ENCODE assay signal across 8 cellular contexts in the genomic region with DNA sequence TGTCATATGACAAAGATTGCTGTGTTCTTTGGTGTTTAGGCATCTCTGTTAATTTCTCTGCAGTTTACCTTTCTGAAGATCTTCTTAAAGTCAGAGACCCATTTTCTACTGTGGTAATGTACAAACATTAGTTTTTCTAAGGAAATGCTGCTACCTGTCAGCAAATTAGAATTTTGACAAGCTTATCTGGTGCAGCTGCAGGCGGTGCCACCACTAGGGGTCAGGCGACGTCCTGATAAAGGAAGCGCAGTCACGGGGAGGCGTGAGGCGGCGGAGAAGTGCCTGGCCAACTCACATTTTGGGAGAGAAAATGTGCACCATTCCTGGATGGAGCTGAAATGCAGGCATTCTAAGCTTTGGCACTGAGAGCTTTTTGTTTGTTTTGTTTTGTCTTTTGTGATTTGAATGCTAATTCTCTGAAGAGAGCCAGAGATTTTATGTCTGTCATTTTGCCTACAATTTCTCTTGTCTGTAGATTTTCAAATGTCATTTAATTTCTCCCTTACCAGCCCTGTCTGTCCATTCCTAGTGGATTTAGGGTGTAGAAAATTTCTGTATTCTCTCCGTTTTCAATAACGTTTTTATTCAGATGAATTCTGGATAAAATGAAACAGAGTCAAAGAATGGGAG. TPM values are rescaled to one million over a fixed set of nuclear protein-coding genes. Genes with fewer than 3 reads are reported as not detected.
A peak's percentile ranks its signal among the peaks of the same experiment; 100 is the strongest.
DNase-seq lines count a peak whose midpoint lies in the region; ATAC-seq and TF ChIP-seq lines count a peak whose summit lies in the region.

No MANE protein-coding gene starts in this region.

- CTCF ChIA-PET in Calu3 (lab: Charles Lee), result interaction anchor here (0.8 to 1.9 kb wide), 7 partner anchors 14 to 299 kb away, joined by 3 to 11 read pairs (median 4); a partner anchor contains a TSS

- H3K79me1 ChIP-seq in neuronal stem cell (ENCODE audit: low read depth, low read length), result no peaks in the 10 kb centered on the region

- H3K4me2 ChIP-seq in neuronal stem cell (ENCODE audit: insufficient read depth, low read length, poor library complexity, severe bottlenecking), result no peak overlapping the region

- H2BK12ac ChIP-seq in neuronal stem cell (ENCODE audit: low read length), result no peak overlapping the region

- H2BK15ac ChIP-seq in neuronal stem cell (ENCODE audit: low read length), result no peak overlapping the region

- no peaks in the 10 kb centered on the region for H3K36me3 Mint-ChIP-seq in Calu3 (ENCODE audit: insufficient read depth, unreplicated experiment)

- no peaks in the 10 kb centered on the region for H3K9me3 ChIP-seq in Peyer's patch
- no peaks in the 10 kb centered on the region for H3K9me3 ChIP-seq in neuronal stem cell (replicated peaks in 1 of 2; ENCODE audit: control insufficient read depth in 2 of 2, insufficient read depth in 1 of 2, low read depth in 1 of 2, low read length in 2 of 2)
- peaks cover 0 to 4% (median 0%) of the 10 kb centered on the region in 4 donors for H3K9me3 ChIP-seq in stomach

- no peak overlapping the region for H2BK120ac ChIP-seq in neuronal stem cell (ENCODE audit: low read depth, low read length)

- no peaks in the 10 kb centered on the region for H3K36me3 ChIP-seq in Peyer's patch
- no peaks in the 10 kb centered on the region for H3K36me3 ChIP-seq in neuronal stem cell (replicated peaks in 1 of 2; ENCODE audit: control insufficient read depth in 2 of 2, insufficient read depth in 2 of 2, low read length in 2 of 2)
- H3K36me3 ChIP-seq in stomach, result no peaks in the 10 kb centered on the region

- H3K27ac ChIP-seq in Peyer's patch (no peak overlapping the region), neuronal stem cell (replicated peaks; ENCODE audit: low read length) (no peak overlapping the region), stomach (no peak overlapping the region)

- no peak overlapping the region for H2AFZ ChIP-seq in neuronal stem cell (ENCODE audit: low read length)

- no peak overlapping the region for H2BK5ac ChIP-seq in neuronal stem cell (ENCODE audit: low read length)

- H3K27me3 ChIP-seq in Peyer's patch (no peaks in the 10 kb centered on the region), neuronal stem cell (ENCODE audit: control insufficient read depth in 3 of 3, insufficient read depth in 3 of 3, low read depth in 1 of 3, low read length in 3 of 3) (peaks cover 0 to 32% (median 0%) of the 10 kb centered on the region in 3 experiments), stomach (no peaks in the 10 kb centered on the region)

- H4K8ac ChIP-seq in neuronal stem cell (ENCODE audit: low read depth, low read length), result no peak overlapping the region

- TF ChIP-seq CTCF in Calu3 (IDR thresholded peaks at IDR 0.05; ENCODE audit: unreplicated experiment), result peak; percentile 98
- TF ChIP-seq CTCF in Peyer's patch (IDR thresholded peaks at IDR 0.05), result peak; percentile 76 to 92 (median 80)
- peak; percentile 90 for TF ChIP-seq CTCF in fibroblast of mammary gland (conservative IDR thresholded peaks at IDR 0.05; ENCODE audit: control insufficient read depth, insufficient read depth, low read depth, low read length)
- peak in 5 of 7 experiments; percentile 79 to 86 (median 86) for TF ChIP-seq CTCF in stomach (IDR thresholded peaks at IDR 0.05)

- H3K4me1 ChIP-seq in Peyer's patch (no peaks in the 10 kb centered on the region), neuronal stem cell (ENCODE audit: control insufficient read depth in 2 of 2, insufficient read depth in 1 of 2, low read depth in 1 of 2, low read length in 2 of 2) (no peaks in the 10 kb centered on the region), stomach (peaks cover 0 to 8% (median 3%) of the 10 kb centered on the region in 4 donors)

- BruUV-seq in Calu3 (replicated peaks; lab: Mats Ljungman, UMichigan), result no TSS peak

- H4K91ac ChIP-seq in neuronal stem cell (ENCODE audit: low read depth, low read length, poor library complexity), result no peak overlapping the region

- H3K4me3 Mint-ChIP-seq in Calu3 (ENCODE audit: low read depth, unreplicated experiment), result no peak overlapping the region

- peak; percentile 67 for ATAC-seq in GM21390 (IDR thresholded peaks at IDR 0.05; ENCODE audit: unreplicated experiment)

- H3K18ac ChIP-seq in neuronal stem cell (ENCODE audit: low read length), result no peak overlapping the region

- DNase-seq in Calu3 (peak; percentile 95), Peyer's patch (peak; percentile 79 to 93 (median 84)), activated T-helper 1 cell treated with Interleukin-2 at 50 U/mL for 16 hours (ENCODE audit: low read depth) (peak; percentile 52), fibroblast of mammary gland (ENCODE audit: low read depth) (peak; percentile 73), neuronal stem cell (ENCODE audit: low spot score) (peak; percentile 69), stomach (peak; percentile 88)

- H3K9ac ChIP-seq in neuronal stem cell (ENCODE audit: low read depth, low read length, poor library complexity), result no peak overlapping the region

- no peak overlapping the region for H3K27ac Mint-ChIP-seq in Calu3 (ENCODE audit: unreplicated experiment)

- no CpG with 5 or more reads among the region's 10 CpGs for WGBS in neuronal stem cell (ENCODE audit: extremely low coverage in 2 of 2, insufficient read length in 2 of 2, insufficient replicate concordance in 1 of 2), 2 donors
- 4 to 8% (median 6%) methylated on average over 10 of the region's 10 CpGs for WGBS in stomach, 5 donors

- no peaks in the 10 kb centered on the region for H3K4me1 Mint-ChIP-seq in Calu3 (ENCODE audit: low read depth, unreplicated experiment)

- no peaks in the 10 kb centered on the region for H3K27me3 Mint-ChIP-seq in Calu3 (ENCODE audit: unreplicated experiment)

- no peak overlapping the region for H3K4ac ChIP-seq in neuronal stem cell (ENCODE audit: low read length)

- TF ChIP-seq RAD21 in Ishikawa (IDR thresholded peaks at IDR 0.05; ENCODE audit: low read depth), result peak; percentile 93

- H3K9me3 Mint-ChIP-seq in Calu3 (ENCODE audit: low read depth, unreplicated experiment), result no peaks in the 10 kb centered on the region

- intact Hi-C loops in Calu3 (cut with micrococcal nuclease; ENCODE audit: unreplicated experiment), result loop anchor here (1.0 to 2.0 kb wide), 3 partner anchors 67 to 359 kb away; no protein-coding TSS in a partner anchor
- intact Hi-C loops in stomach (cut with DNase I; ENCODE audit: low total_unique reads), result loop anchor here (10.0 kb wide), 1 partner anchor 357 kb away; no protein-coding TSS in a partner anchor

- TF ChIP-seq EP300 in Ishikawa (IDR thresholded peaks at IDR 0.05; ENCODE audit: borderline replicate concordance) (no peak), stomach (IDR thresholded peaks at IDR 0.05) (no peak)

- H3K23ac ChIP-seq in neuronal stem cell (ENCODE audit: low read depth, low read length, poor library complexity), result no peak overlapping the region

- no peak overlapping the region for H2AK5ac ChIP-seq in neuronal stem cell (ENCODE audit: low read depth, low read length)

- H3K4me3 ChIP-seq in Peyer's patch, result no peak overlapping the region
- H3K4me3 ChIP-seq in fibroblast of mammary gland (ENCODE audit: control insufficient read depth, low read depth, low read length), result no peak overlapping the region
- no peak overlapping the region for H3K4me3 ChIP-seq in neuronal stem cell (ENCODE audit: low read length in 2 of 2)
- H3K4me3 ChIP-seq in stomach, result no peak overlapping the region

- no peak overlapping the region for H3K14ac ChIP-seq in neuronal stem cell (ENCODE audit: low read length)

- TF ChIP-seq POLR2A in Peyer's patch (IDR thresholded peaks at IDR 0.05), result no peak
- no peak for TF ChIP-seq POLR2A in stomach (IDR thresholded peaks at IDR 0.05)

TF ChIP-seq in Ishikawa, 13 proteins besides CTCF, POLR2A, EP300 and RAD21 (continues in another document):
- TF ChIP-seq EGR1 (IDR thresholded peaks at IDR 0.05) (no peak), CEBPB (IDR thresholded peaks at IDR 0.05) (no peak), YY1 (IDR thresholded peaks at IDR 0.05; ENCODE audit: low read depth) (peak; percentile 43; the same call in 1 of the 2 replicates), NFIC (IDR thresholded peaks at IDR 0.05) (no peak), FOXM1 (IDR thresholded peaks at IDR 0.05; ENCODE audit: borderline replicate concordance, low read depth) (no peak)
- TF ChIP-seq, protein P1, sequence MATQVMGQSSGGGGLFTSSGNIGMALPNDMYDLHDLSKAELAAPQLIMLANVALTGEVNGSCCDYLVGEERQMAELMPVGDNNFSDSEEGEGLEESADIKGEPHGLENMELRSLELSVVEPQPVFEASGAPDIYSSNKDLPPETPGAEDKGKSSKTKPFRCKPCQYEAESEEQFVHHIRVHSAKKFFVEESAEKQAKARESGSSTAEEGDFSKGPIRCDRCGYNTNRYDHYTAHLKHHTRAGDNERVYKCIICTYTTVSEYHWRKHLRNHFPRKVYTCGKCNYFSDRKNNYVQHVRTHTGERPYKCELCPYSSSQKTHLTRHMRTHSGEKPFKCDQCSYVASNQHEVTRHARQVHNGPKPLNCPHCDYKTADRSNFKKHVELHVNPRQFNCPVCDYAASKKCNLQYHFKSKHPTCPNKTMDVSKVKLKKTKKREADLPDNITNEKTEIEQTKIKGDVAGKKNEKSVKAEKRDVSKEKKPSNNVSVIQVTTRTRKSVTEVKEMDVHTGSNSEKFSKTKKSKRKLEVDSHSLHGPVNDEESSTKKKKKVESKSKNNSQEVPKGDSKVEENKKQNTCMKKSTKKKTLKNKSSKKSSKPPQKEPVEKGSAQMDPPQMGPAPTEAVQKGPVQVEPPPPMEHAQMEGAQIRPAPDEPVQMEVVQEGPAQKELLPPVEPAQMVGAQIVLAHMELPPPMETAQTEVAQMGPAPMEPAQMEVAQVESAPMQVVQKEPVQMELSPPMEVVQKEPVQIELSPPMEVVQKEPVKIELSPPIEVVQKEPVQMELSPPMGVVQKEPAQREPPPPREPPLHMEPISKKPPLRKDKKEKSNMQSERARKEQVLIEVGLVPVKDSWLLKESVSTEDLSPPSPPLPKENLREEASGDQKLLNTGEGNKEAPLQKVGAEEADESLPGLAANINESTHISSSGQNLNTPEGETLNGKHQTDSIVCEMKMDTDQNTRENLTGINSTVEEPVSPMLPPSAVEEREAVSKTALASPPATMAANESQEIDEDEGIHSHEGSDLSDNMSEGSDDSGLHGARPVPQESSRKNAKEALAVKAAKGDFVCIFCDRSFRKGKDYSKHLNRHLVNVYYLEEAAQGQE (IDR thresholded peaks at IDR 0.05; ENCODE audit: low read depth), result no peak
- TF ChIP-seq, protein P2, sequence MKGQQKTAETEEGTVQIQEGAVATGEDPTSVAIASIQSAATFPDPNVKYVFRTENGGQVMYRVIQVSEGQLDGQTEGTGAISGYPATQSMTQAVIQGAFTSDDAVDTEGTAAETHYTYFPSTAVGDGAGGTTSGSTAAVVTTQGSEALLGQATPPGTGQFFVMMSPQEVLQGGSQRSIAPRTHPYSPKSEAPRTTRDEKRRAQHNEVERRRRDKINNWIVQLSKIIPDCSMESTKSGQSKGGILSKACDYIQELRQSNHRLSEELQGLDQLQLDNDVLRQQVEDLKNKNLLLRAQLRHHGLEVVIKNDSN (IDR thresholded peaks at IDR 0.05), result 0 out of 2 replicates have a peak, but pooled peaks have one; percentile 20

RNA-seq across cellular contexts. Expression of a gene that starts 24.9 kb away (rescaled TPM):
- total RNA-seq in Calu3 (2022), result 30.6 and 33.6 TPM in 2 replicates
- 10 to 100 TPM; 21.4 to 42.6 (median 32.9) TPM for total RNA-seq in Peyer's patch
- polyA plus RNA-seq in neuronal stem cell (2013, experiment 1 of 2), result 16.1 TPM
- 16.2 TPM for polyA plus RNA-seq in neuronal stem cell (2013, experiment 2 of 2)
- 10 to 100 TPM; 13.8 to 36.6 (median 26.6) TPM for total RNA-seq in stomach
- 10 to 100 TPM; 14.9 to 18.6 (median 17.2) TPM for polyA plus RNA-seq in stomach
